Comparison of ENCODE assay signal across 20 cellular contexts in the genomic region with DNA sequence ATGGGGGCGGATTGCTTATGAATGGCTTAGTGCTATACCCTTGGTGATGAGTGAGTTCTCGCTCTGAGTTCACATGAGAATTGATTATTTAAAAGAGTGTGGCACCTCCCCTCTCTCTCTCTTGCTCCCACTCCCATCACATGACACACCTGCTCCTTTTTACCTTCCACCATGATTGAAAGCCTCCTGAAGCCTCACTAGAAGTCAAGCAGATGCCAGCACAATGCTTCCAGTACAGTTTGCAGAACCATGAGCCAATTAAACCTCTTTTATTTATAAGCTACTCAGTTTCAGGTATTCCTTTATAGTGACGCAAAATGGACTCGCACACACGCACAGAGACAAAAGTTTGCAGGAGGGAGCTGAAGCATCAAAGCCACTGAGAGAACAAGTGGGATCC.
DNase-seq lines count a peak whose midpoint lies in the region; ATAC-seq and TF ChIP-seq lines count a peak whose summit lies in the region.
"Had no signal": no experiment of that assay in that cellular context is flagged by ENCODE, and none has a peak within 500 bp of the region (broad histone marks: within the 10 kb centered on the region; RNA-seq: fewer than 3 reads in every experiment).

No MANE protein-coding gene starts in this region.

- TF ChIP-seq RAD21 in IMR-90 (IDR thresholded peaks at IDR 0.05; ENCODE audit: low read length) = no peak

- H3K4me2 ChIP-seq in IMR-90 (ENCODE audit: low read depth, low read length) = no peak overlapping the region
- H3K4me2 ChIP-seq: A549 had no signal

- H3K36me3 Mint-ChIP-seq in CD14-positive monocyte (peaks cover 4 to 7% of the 10 kb centered on the region in 2 donors), memory B cell (no peaks in the 10 kb centered on the region)
- H3K36me3 Mint-ChIP-seq in natural killer cell treated with Interleukin-12 subunit alpha and Interleukin-12 subunit beta and Interleukin-15 and Interleukin-18, amount 100 ng/mL, for 72 hours = no peaks in the 10 kb centered on the region

- H3K4me3 Mint-ChIP-seq in CD14-positive monocyte (no peak overlapping the region), memory B cell (no peak overlapping the region)
- no peak overlapping the region for H3K4me3 Mint-ChIP-seq in natural killer cell treated with Interleukin-12 subunit alpha and Interleukin-12 subunit beta and Interleukin-15 and Interleukin-18, amount 100 ng/mL, for 72 hours
- H3K4me3 Mint-ChIP-seq: CD4-positive, alpha-beta T cell; CD8-positive, alpha-beta memory T cell; HFFc6 had no signal

- H3K4me3 ChIP-seq in IMR-90 (ENCODE audit: insufficient read depth, low read depth, low read length) = no peak overlapping the region
- H3K4me3 ChIP-seq: A549, GM12878, GM23248 had no signal

- H3K79me1 ChIP-seq in IMR-90 (ENCODE audit: low read depth in 1 of 2, low read length in 2 of 2) = no peaks in the 10 kb centered on the region

- intact Hi-C loops in CD14-positive monocyte (cut with micrococcal nuclease) (loop anchor here (5.0 to 10.0 kb wide), 2 partner anchors 33 to 65 kb away; no protein-coding TSS in a partner anchor), IMR-90 (cut with micrococcal nuclease) (no loop called here)

- no peak for TF ChIP-seq POLR2A in IMR-90 (IDR thresholded peaks at IDR 0.05; ENCODE audit: low read depth, low read length)

- no peaks in the 10 kb centered on the region for H3K36me3 ChIP-seq in IMR-90 (ENCODE audit: control insufficient read depth, insufficient read depth, low read length)

- BruUV-seq in IMR-90 (replicated peaks; lab: Mats Ljungman, UMichigan) = no TSS peak

- no peak overlapping the region for H4K91ac ChIP-seq in IMR-90 (ENCODE audit: insufficient read depth, low read depth, low read length)

- peaks cover 0 to 2% (median 0%) of the 10 kb centered on the region in 3 donors for H3K27me3 Mint-ChIP-seq in CD14-positive monocyte (ENCODE audit: low read depth in 3 of 3)
- H3K27me3 Mint-ChIP-seq in memory B cell = no peaks in the 10 kb centered on the region
- H3K27me3 Mint-ChIP-seq in natural killer cell treated with Interleukin-12 subunit alpha and Interleukin-12 subunit beta and Interleukin-15 and Interleukin-18, amount 100 ng/mL, for 72 hours = peaks cover 0 to 3% of the 10 kb centered on the region in 2 donors
- H3K27me3 Mint-ChIP-seq: CD4-positive, alpha-beta T cell had no signal

- no peak overlapping the region for H3K4ac ChIP-seq in IMR-90 (ENCODE audit: low read depth, low read length)

- no peak overlapping the region for H3K27ac ChIP-seq in IMR-90 (ENCODE audit: insufficient read depth, low read length)
- H3K27ac ChIP-seq: A549, C4-2B, GM23248 had no signal

- 0 out of 2 replicates have a peak, but pooled peaks cover 2% of the 10 kb centered on the region for H3K9me3 ChIP-seq in IMR-90 (ENCODE audit: control insufficient read depth, insufficient read depth, low read length)
- H3K9me3 ChIP-seq: A549 had no signal

- no peak for ATAC-seq in IMR-90 (ENCODE audit: low read depth)
- ATAC-seq in memory B cell (ENCODE audit: low read depth) = no peak
- ATAC-seq in natural killer cell treated with Interleukin-12 subunit alpha and Interleukin-12 subunit beta and Interleukin-15 and Interleukin-18, amount 100 ng/mL, for 72 hours = no peak
- ATAC-seq: A549, GM12878 had no signal

- no peak overlapping the region for H3K14ac ChIP-seq in IMR-90 (replicated peaks; ENCODE audit: low read depth, low read length)

- H3K27me3 ChIP-seq in IMR-90 (ENCODE audit: control insufficient read depth, insufficient read depth, low read length) = no peaks in the 10 kb centered on the region

- no peak overlapping the region for H3K18ac ChIP-seq in IMR-90 (ENCODE audit: low read depth, low read length)

- no peak overlapping the region for H3K56ac ChIP-seq in IMR-90 (ENCODE audit: extremely low read depth, insufficient read depth, low read length)

- 88% methylated on average over 3 of the region's 5 CpGs; no CpG with 5 or more reads in 1 of the 2 experiments for WGBS in IMR-90 (ENCODE audit: extremely low coverage in 2 of 2, insufficient read length in 1 of 2), 2 experiments

- dilution Hi-C loops in IMR-90 (cut with HindIII; ENCODE audit: low sequenced_read_pairs, unreplicated experiment) = no loop called here

- POLR2A ChIA-PET in IMR-90 (lab: Charles Lee; ENCODE audit: unreplicated experiment) = no interaction called here

- TF ChIP-seq CTCF in CD14-positive monocyte (IDR thresholded peaks at IDR 0.05) (no peak), IMR-90 (conservative IDR thresholded peaks at IDR 0.05; ENCODE audit: low read depth, low read length) (no peak)

- no peak overlapping the region for H3K9ac ChIP-seq in IMR-90 (ENCODE audit: low read depth, low read length)
- H3K9ac ChIP-seq: GM23248 had no signal

- peak overlapping the region; percentile 47 to 92 (median 74) for H3K27ac Mint-ChIP-seq in CD14-positive monocyte
- peak overlapping the region; percentile 48 for H3K27ac Mint-ChIP-seq in memory B cell
- H3K27ac Mint-ChIP-seq in natural killer cell treated with Interleukin-12 subunit alpha and Interleukin-12 subunit beta and Interleukin-15 and Interleukin-18, amount 100 ng/mL, for 72 hours = no peak overlapping the region
- H3K27ac Mint-ChIP-seq: CD4-positive, alpha-beta T cell; CD8-positive, alpha-beta memory T cell; HFFc6 had no signal

- H4K8ac ChIP-seq in IMR-90 (ENCODE audit: low read depth in 2 of 2, low read length in 2 of 2) = no peak overlapping the region

- peaks cover 11% of the 10 kb centered on the region for H3K4me1 ChIP-seq in IMR-90 (ENCODE audit: control insufficient read depth, insufficient read depth, low read length)
- H3K4me1 ChIP-seq: A549 had no signal

- H3K4me1 Mint-ChIP-seq in CD14-positive monocyte = peaks cover 49% of the 10 kb centered on the region
- H3K4me1 Mint-ChIP-seq in memory B cell = peaks cover 3% of the 10 kb centered on the region
- H3K4me1 Mint-ChIP-seq in natural killer cell treated with Interleukin-12 subunit alpha and Interleukin-12 subunit beta and Interleukin-15 and Interleukin-18, amount 100 ng/mL, for 72 hours (ENCODE audit: low read depth in 2 of 2) = peaks cover 0 to 9% of the 10 kb centered on the region in 2 donors

- in situ Hi-C loops in IMR-90 (cut with MboI; ENCODE audit: low sequenced_read_pairs) = loop anchor here (10.0 kb wide), 1 partner anchor 485 kb away; no protein-coding TSS in a partner anchor

- H2BK15ac ChIP-seq in IMR-90 (ENCODE audit: low read depth, low read length) = peak overlapping the region; percentile 71; the same call in 1 of the 3 replicates

- CTCF ChIA-PET in IMR-90 (lab: Yijun Ruan, JAX) = interaction anchor here (0.5 kb wide), 1 partner anchor 56 kb away, joined by 5 read pairs; no protein-coding TSS in a partner anchor

- H3K23ac ChIP-seq in IMR-90 (ENCODE audit: low read depth, low read length) = no peak overlapping the region

- peaks cover 9% of the 10 kb centered on the region for H3K9me1 ChIP-seq in IMR-90 (ENCODE audit: insufficient read depth, low read length)

- no peak overlapping the region for H2BK120ac ChIP-seq in IMR-90 (ENCODE audit: low read depth, low read length)

- no peak overlapping the region for H2BK5ac ChIP-seq in IMR-90 (ENCODE audit: low read depth, low read length, poor library complexity, severe bottlenecking)

- H3K9me3 Mint-ChIP-seq in CD14-positive monocyte = peaks cover 0 to 8% (median 6%) of the 10 kb centered on the region in 7 donors
- peaks cover 4% of the 10 kb centered on the region for H3K9me3 Mint-ChIP-seq in memory B cell
- H3K9me3 Mint-ChIP-seq in natural killer cell treated with Interleukin-12 subunit alpha and Interleukin-12 subunit beta and Interleukin-15 and Interleukin-18, amount 100 ng/mL, for 72 hours = peaks cover 5% of the 10 kb centered on the region
- H3K9me3 Mint-ChIP-seq: CD4-positive, alpha-beta T cell; HFFc6 had no signal

- DNase-seq in CD14-positive monocyte (ENCODE audit: low spot score) = no peak
- no peak for DNase-seq in IMR-90
- no peak for DNase-seq in memory B cell (ENCODE audit: low spot score in 2 of 2)
- DNase-seq in T-helper 2 cell = no peak
- DNase-seq in natural killer cell treated with Interleukin-12 subunit alpha and Interleukin-12 subunit beta and Interleukin-15 and Interleukin-18, amount 100 ng/mL, for 72 hours (ENCODE audit: low spot score) = no peak
- no peak for DNase-seq in activated gamma-delta T cell treated with Interleukin-2 at 50 U/mL for 16 hours
- DNase-seq: 8988T; CD4-positive, alpha-beta T cell; CD8-positive, alpha-beta memory T cell; DMS 273 treated with DMSO at 0.1 percent for 48 hours; DMS79; EL; GDM1; GM23248; H7; HCEC 1CT; HFFc6 had no signal

- H4K5ac ChIP-seq in IMR-90 (ENCODE audit: low read depth, low read length) = no peak overlapping the region

- H2AFZ ChIP-seq in IMR-90 (replicated peaks; ENCODE audit: low read length, poor library complexity) = no peak overlapping the region
- H2AFZ ChIP-seq: GM23248 had no signal

- H4K20me1 ChIP-seq in IMR-90 (ENCODE audit: insufficient read depth, low read length) = no peaks in the 10 kb centered on the region

- no peak overlapping the region for H2BK20ac ChIP-seq in IMR-90 (ENCODE audit: low read depth, low read length)

- peak overlapping the region; percentile 48; the same call in 1 of the 2 replicates for H2AK5ac ChIP-seq in IMR-90 (ENCODE audit: low read depth, low read length)

- H2AK9ac ChIP-seq in IMR-90 (replicated peaks; ENCODE audit: low read depth, low read length, poor library complexity) = no peak overlapping the region

TF ChIP-seq in IMR-90, 13 proteins besides CTCF, POLR2A, EP300 and RAD21:
- TF ChIP-seq RCOR1 (IDR thresholded peaks at IDR 0.05; ENCODE audit: insufficient replicate concordance, low read length) (no peak), FOS (IDR thresholded peaks at IDR 0.05; ENCODE audit: low read depth, low read length) (no peak), CHD1 (IDR thresholded peaks at IDR 0.05; ENCODE audit: low read depth, low read length) (no peak), CEBPB (IDR thresholded peaks at IDR 0.05; ENCODE audit: low read depth, low read length) (no peak), BHLHE40 (IDR thresholded peaks at IDR 0.05; ENCODE audit: low read depth, low read length) (no peak), RFX5 (IDR thresholded peaks at IDR 0.05; ENCODE audit: low read depth, low read length) (no peak)
- TF ChIP-seq, protein P1, sequence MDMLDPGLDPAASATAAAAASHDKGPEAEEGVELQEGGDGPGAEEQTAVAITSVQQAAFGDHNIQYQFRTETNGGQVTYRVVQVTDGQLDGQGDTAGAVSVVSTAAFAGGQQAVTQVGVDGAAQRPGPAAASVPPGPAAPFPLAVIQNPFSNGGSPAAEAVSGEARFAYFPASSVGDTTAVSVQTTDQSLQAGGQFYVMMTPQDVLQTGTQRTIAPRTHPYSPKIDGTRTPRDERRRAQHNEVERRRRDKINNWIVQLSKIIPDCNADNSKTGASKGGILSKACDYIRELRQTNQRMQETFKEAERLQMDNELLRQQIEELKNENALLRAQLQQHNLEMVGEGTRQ (IDR thresholded peaks at IDR 0.05; ENCODE audit: low read depth, low read length) = no peak

Comparison
In these comparisons a context has a peak if more than half of its experiments do, and no peak if none do; other contexts are left out.
1. H3K27ac Mint-ChIP-seq: peak in CD14-positive monocyte (7 of 7) and memory B cell (single experiment); none in natural killer cell treated with Interleukin-12 subunit alpha and Interleukin-12 subunit beta and Interleukin-15 and Interleukin-18, amount 100 ng/mL, for 72 hours (0 of 2).